ENCODE assay signal across 8 cellular contexts in genomic region chr3:150384517-150385212, GRCh38. TPM values are rescaled to one million over a fixed set of nuclear protein-coding genes. Genes with fewer than 3 reads are reported as not detected.
A peak's percentile ranks its signal among the peaks of the same experiment; 100 is the strongest.
DNase-seq lines count a peak whose midpoint lies in the region; ATAC-seq and TF ChIP-seq lines count a peak whose summit lies in the region.

No MANE protein-coding gene starts in this region.

- H3K9ac ChIP-seq in liver (ENCODE audit: low read depth in 1 of 2, low read length in 2 of 2) = no peak overlapping the region

- H3K9me3 ChIP-seq in liver (ENCODE audit: control insufficient read depth in 4 of 4, low read length in 3 of 4) (no peaks in the 10 kb centered on the region), thoracic aorta (no peaks in the 10 kb centered on the region)

- 60% methylated on average over 14 of the region's 14 CpGs for WGBS in liver

- TF ChIP-seq RAD21 in liver (IDR thresholded peaks at IDR 0.05) = peak in 1 of 2 donors; percentile 48

- no peaks in the 10 kb centered on the region for H3K27me3 ChIP-seq in liver (ENCODE audit: control insufficient read depth in 4 of 4, insufficient read depth in 4 of 4, low read length in 3 of 4)
- no peaks in the 10 kb centered on the region for H3K27me3 ChIP-seq in thoracic aorta (replicated peaks; ENCODE audit: insufficient read depth)

- H3K36me3 ChIP-seq in liver (ENCODE audit: control insufficient read depth in 4 of 4, insufficient read depth in 3 of 4, low read depth in 1 of 4, low read length in 3 of 4) = no peaks in the 10 kb centered on the region
- no peaks in the 10 kb centered on the region for H3K36me3 ChIP-seq in thoracic aorta

- H3K4me3 ChIP-seq in astrocyte of the cerebellum (ENCODE audit: low read depth, low read length) (no peak overlapping the region), liver (ENCODE audit: low read depth in 1 of 3, low read length in 3 of 3) (no peak overlapping the region), thoracic aorta (peak overlapping the region; percentile 38)

- H3K4me1 ChIP-seq in liver (ENCODE audit: control insufficient read depth in 4 of 4, insufficient read depth in 4 of 4, low read length in 3 of 4) (no peaks in the 10 kb centered on the region), thoracic aorta (ENCODE audit: control insufficient read depth in 1 of 2, low read depth in 2 of 2) (no peaks in the 10 kb centered on the region)

- in situ Hi-C loops in SK-MEL-5 (cut with HindIII; ENCODE audit: low pct_unique_long_range_greater_than_20kb, low sequenced_read_pairs) (no loop called here), astrocyte of the cerebellum (cut with HindIII; ENCODE audit: low sequenced_read_pairs) (no loop called here)

- TF ChIP-seq CTCF in astrocyte of the cerebellum (IDR thresholded peaks at IDR 0.05; ENCODE audit: low read depth, low read length, missing control alignments) (peak; percentile 48), liver (IDR thresholded peaks at IDR 0.05; ENCODE audit: low read depth, low read length, missing input control) (peak; percentile 24), thoracic aorta (IDR thresholded peaks at IDR 0.05) (no peak)

- DNase-seq in Ammon's horn (ENCODE audit: low spot score) = peak; percentile 81
- peak; percentile 99 for DNase-seq in SK-MEL-5 (ENCODE audit: low read depth, low spot score)
- DNase-seq in astrocyte of the cerebellum (ENCODE audit: low read depth) = no peak
- DNase-seq in thoracic aorta (ENCODE audit: low spot score) = no peak
- no peak for DNase-seq in cortex of kidney (lab: John Stamatoyannopoulos, UW)

- ATAC-seq in HG03108 (IDR thresholded peaks at IDR 0.05; ENCODE audit: unreplicated experiment) = peak; percentile 99
- no peak for ATAC-seq in thoracic aorta (ENCODE audit: insufficient number of reproducible peaks, low FRiP score, low read depth)

- H3K27ac ChIP-seq in liver (ENCODE audit: low read depth in 1 of 2, low read length in 2 of 2) = no peak overlapping the region
- H3K27ac ChIP-seq in thoracic aorta = no peak overlapping the region

- peak; percentile 48 for TF ChIP-seq POLR2A in GM19099 (IDR thresholded peaks at IDR 0.05; ENCODE audit: extremely low read depth, insufficient read length, low read depth)

TF ChIP-seq in liver, 16 proteins besides CTCF, POLR2A, EP300 and RAD21:
- TF ChIP-seq EGR1 (IDR thresholded peaks at IDR 0.05; ENCODE audit: low read depth in 2 of 2) = no peak
- no peak for TF ChIP-seq TAF1 (conservative IDR thresholded peaks at IDR 0.05)
- no peak for TF ChIP-seq ZBTB33 (IDR thresholded peaks at IDR 0.05)
- no peak for TF ChIP-seq MAX (IDR thresholded peaks at IDR 0.05)
- TF ChIP-seq RXRA (IDR thresholded peaks at IDR 0.05) = peak in 1 of 2 donors; percentile 9

RNA-seq across cellular contexts. Expression of gene TSC22D2, which starts 23.4 kb away (rescaled TPM):
- 6.3 and 9.0 TPM in 2 replicates for total RNA-seq in SK-MEL-5 (2014; rRNA removed; shearing (Covaris generic))
- polyA plus RNA-seq in SK-MEL-5 (2015; cell fraction: cytosol; rRNA removed) = 18.3 and 21.8 TPM in 2 replicates
- polyA plus RNA-seq in SK-MEL-5 (2015; cell fraction: nucleus; rRNA removed) = 22.8 and 24.5 TPM in 2 replicates
- total RNA-seq in liver (1 to 10 TPM; 9.5 to 9.6 TPM), thoracic aorta (10 to 100 TPM; 22.2 to 35.8 TPM)
- 1 to 10 TPM; 4.0 to 6.2 TPM for polyA plus RNA-seq in liver

Comparison
In these comparisons a context has a peak if more than half of its experiments do, and no peak if none do; other contexts are left out.
1. DNase-seq: peak in Ammon's horn (single experiment) and SK-MEL-5 (single experiment); none in astrocyte of the cerebellum (single experiment), thoracic aorta (single experiment) and cortex of kidney (single experiment).